16 cellular contexts compared by ENCODE assay signal in the genomic region with DNA sequence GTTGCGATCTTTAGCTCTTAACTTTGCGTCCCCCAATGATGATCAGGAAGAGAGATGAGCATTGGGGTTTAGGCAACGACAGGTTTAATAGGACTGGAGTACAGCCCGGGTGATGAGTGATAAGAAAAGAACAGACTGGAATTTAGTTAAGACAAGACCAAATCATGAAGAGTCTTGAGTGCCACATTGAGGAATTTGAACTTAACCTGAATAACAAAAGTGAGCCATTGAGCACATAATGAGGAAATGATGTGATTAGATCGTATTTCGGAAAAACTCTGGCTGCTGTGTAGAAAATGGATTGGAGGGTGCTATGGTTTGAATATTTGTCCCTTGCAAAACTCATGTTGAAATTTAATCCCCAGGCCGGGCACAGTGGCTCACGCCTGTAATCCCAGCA.
A peak's percentile ranks its signal among the peaks of the same experiment; 100 is the strongest.
DNase-seq lines count a peak whose midpoint lies in the region; ATAC-seq and TF ChIP-seq lines count a peak whose summit lies in the region.
"Had no signal": no experiment of that assay in that cellular context is flagged by ENCODE, and none has a peak within 500 bp of the region (broad histone marks: within the 10 kb centered on the region; RNA-seq: fewer than 3 reads in every experiment).

No MANE protein-coding gene starts in this region.

- peaks cover 64% of the 10 kb centered on the region for H3K4me1 Mint-ChIP-seq in activated T-helper 1 cell treated with anti-CD3 and anti-CD28 coated beads, Interleukin-12 subunit alpha, Interleukin-12 subunit beta, Interleukin-2, Interleukin-4 antibody, amounts not matched to agents 30 ng/mL and 10 ng/mL and 1 ng/mL, durations not matched to agents 14 hours and 24 hours and 36 hours (ENCODE audit: low read depth)
- peaks cover 43 to 56% (median 43%) of the 10 kb centered on the region in 3 donors for H3K4me1 Mint-ChIP-seq in naive B cell

- H3K4me3 ChIP-seq in left ventricle myocardium inferior (no peak overlapping the region), vagina (no peak overlapping the region)

- intact Hi-C loops in left ventricle myocardium inferior (cut with micrococcal nuclease) (no loop called here), Right ventricle myocardium superior (cut with DNase I) (loop anchor here (5.0 kb wide), 1 partner anchor 82 kb away; no protein-coding TSS in a partner anchor), vagina (cut with DNase I) (loop anchor here (2.0 to 10.0 kb wide), 2 partner anchors 23 to 85 kb away; a partner anchor contains a TSS)
- intact Hi-C loops in activated T-helper 1 cell treated with anti-CD3 and anti-CD28 coated beads, Interleukin-12 subunit alpha, Interleukin-12 subunit beta, Interleukin-2, Interleukin-4 antibody, amounts not matched to agents 30 ng/mL and 10 ng/mL and 1 ng/mL, durations not matched to agents 14 hours and 24 hours and 36 hours (cut with micrococcal nuclease), result loop anchor here (2.0 to 10.0 kb wide), 5 partner anchors 68 to 1415 kb away; a partner anchor contains a TSS

- ATAC-seq in Right ventricle myocardium superior (ENCODE audit: poor library complexity) (no peak), naive B cell (ENCODE audit: low read depth in 2 of 2) (no peak), GM21447 (IDR thresholded peaks at IDR 0.05; ENCODE audit: unreplicated experiment) (no peak)
- ATAC-seq: PC-3 had no signal

- H3K4me3 Mint-ChIP-seq in activated T-helper 1 cell treated with anti-CD3 and anti-CD28 coated beads, Interleukin-12 subunit alpha, Interleukin-12 subunit beta, Interleukin-2, Interleukin-4 antibody, amounts not matched to agents 30 ng/mL and 10 ng/mL and 1 ng/mL, durations not matched to agents 14 hours and 24 hours and 36 hours, result peak overlapping the region; percentile 12
- peak overlapping the region in 5 of 8 donors; percentile 8 to 97 (median 67) for H3K4me3 Mint-ChIP-seq in naive B cell

- no peak for TF ChIP-seq POLR2A in vagina (IDR thresholded peaks at IDR 0.05)

- TF ChIP-seq CTCF in left ventricle myocardium inferior (IDR thresholded peaks at IDR 0.05; ENCODE audit: borderline replicate concordance) (no peak), vagina (IDR thresholded peaks at IDR 0.05) (no peak)

- peaks cover 2% of the 10 kb centered on the region for H3K36me3 Mint-ChIP-seq in activated T-helper 1 cell treated with anti-CD3 and anti-CD28 coated beads, Interleukin-12 subunit alpha, Interleukin-12 subunit beta, Interleukin-2, Interleukin-4 antibody, amounts not matched to agents 30 ng/mL and 10 ng/mL and 1 ng/mL, durations not matched to agents 14 hours and 24 hours and 36 hours (ENCODE audit: low read depth)
- H3K36me3 Mint-ChIP-seq in naive B cell, result no peaks in the 10 kb centered on the region

- H3K36me3 ChIP-seq in left ventricle myocardium inferior (no peaks in the 10 kb centered on the region), vagina (no peaks in the 10 kb centered on the region)
- H3K36me3 ChIP-seq: WERI-Rb-1 had no signal

- H3K27me3 ChIP-seq in left ventricle myocardium inferior (ENCODE audit: low read depth) (no peaks in the 10 kb centered on the region), vagina (no peaks in the 10 kb centered on the region)

- DNase-seq in left ventricle myocardium inferior (no peak), Right ventricle myocardium superior (no peak), naive B cell (no peak), vagina (ENCODE audit: extremely low spot score in 2 of 2) (no peak), NCI-H526 (lab: John Stamatoyannopoulos, UW) (no peak), NCI-H146 treated with DMSO at 0.1 percent for 48 hours (lab: John Stamatoyannopoulos, UW; ENCODE audit: unreplicated experiment) (no peak)
- DNase-seq in activated T-helper 1 cell treated with anti-CD3 and anti-CD28 coated beads, Interleukin-12 subunit alpha, Interleukin-12 subunit beta, Interleukin-2, Interleukin-4 antibody, amounts not matched to agents 30 ng/mL and 10 ng/mL and 1 ng/mL, durations not matched to agents 14 hours and 24 hours and 36 hours (ENCODE audit: low spot score), result no peak
- DNase-seq: activated T-cell treated with anti-CD3 and anti-CD28 coated beads, Interleukin-2, amount 50 U/mL, for 1 hour; DMS79 treated with DMSO at 0.1 percent for 48 hours; NCI-H187 treated with DMSO at 0.1 percent for 48 hours; NCI-H524; nucleus accumbens; PC-3; stimulated activated naive CD4-positive, alpha-beta T cell treated with Interleukin-2 at 50 U/mL for 16 hours; WERI-Rb-1 had no signal

- H3K9me3 ChIP-seq in left ventricle myocardium inferior (replicated peaks) (no peaks in the 10 kb centered on the region), vagina (no peaks in the 10 kb centered on the region)

- H3K27ac ChIP-seq in left ventricle myocardium inferior (replicated peaks) (peak overlapping the region; percentile 96), vagina (peak overlapping the region; percentile 80)
- H3K27ac ChIP-seq: WERI-Rb-1 had no signal

- no peaks in the 10 kb centered on the region for H3K27me3 Mint-ChIP-seq in activated T-helper 1 cell treated with anti-CD3 and anti-CD28 coated beads, Interleukin-12 subunit alpha, Interleukin-12 subunit beta, Interleukin-2, Interleukin-4 antibody, amounts not matched to agents 30 ng/mL and 10 ng/mL and 1 ng/mL, durations not matched to agents 14 hours and 24 hours and 36 hours (ENCODE audit: insufficient read depth)
- no peaks in the 10 kb centered on the region for H3K27me3 Mint-ChIP-seq in naive B cell

- H3K27ac Mint-ChIP-seq in activated T-helper 1 cell treated with anti-CD3 and anti-CD28 coated beads, Interleukin-12 subunit alpha, Interleukin-12 subunit beta, Interleukin-2, Interleukin-4 antibody, amounts not matched to agents 30 ng/mL and 10 ng/mL and 1 ng/mL, durations not matched to agents 14 hours and 24 hours and 36 hours, result peak overlapping the region; percentile 38
- H3K27ac Mint-ChIP-seq in naive B cell, result peak overlapping the region in 5 of 6 donors; percentile 18 to 99 (median 82)

- peaks cover 37% of the 10 kb centered on the region for H3K4me1 ChIP-seq in left ventricle myocardium inferior
- H3K4me1 ChIP-seq in vagina, result peaks cover 39% of the 10 kb centered on the region

- no peaks in the 10 kb centered on the region for H3K9me3 Mint-ChIP-seq in activated T-helper 1 cell treated with anti-CD3 and anti-CD28 coated beads, Interleukin-12 subunit alpha, Interleukin-12 subunit beta, Interleukin-2, Interleukin-4 antibody, amounts not matched to agents 30 ng/mL and 10 ng/mL and 1 ng/mL, durations not matched to agents 14 hours and 24 hours and 36 hours
- H3K9me3 Mint-ChIP-seq in naive B cell, result no peaks in the 10 kb centered on the region
